Comparison of ENCODE assay signal across 8 cellular contexts in the genomic region with DNA sequence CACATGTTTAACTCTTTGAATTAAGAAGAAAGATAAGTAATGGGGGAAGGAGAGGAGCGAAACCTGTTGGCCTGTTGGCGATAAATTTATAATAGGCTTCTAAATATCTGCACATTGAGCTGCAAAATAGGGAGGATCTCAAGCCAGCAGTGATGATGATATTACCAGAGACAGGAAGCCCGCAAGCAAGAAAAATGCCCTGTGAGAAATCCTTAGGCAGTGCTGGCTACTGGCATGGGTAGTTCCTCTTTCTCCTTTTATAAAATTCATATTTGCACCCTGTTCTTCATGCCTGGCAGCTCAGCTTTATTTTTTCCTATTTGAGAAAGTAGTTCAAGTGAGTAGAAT. TPM values are rescaled to one million over a fixed set of nuclear protein-coding genes. Genes with fewer than 3 reads are reported as not detected.
DNase-seq lines count a peak whose midpoint lies in the region; ATAC-seq and TF ChIP-seq lines count a peak whose summit lies in the region.

No MANE protein-coding gene starts in this region.

- TF ChIP-seq CTCF in DND-41 (IDR thresholded peaks at IDR 0.05; ENCODE audit: borderline replicate concordance, extremely low read depth, low read length, poor library complexity, severe bottlenecking) (no peak), LNCaP clone FGC (IDR thresholded peaks at IDR 0.05; ENCODE audit: control insufficient read depth, extremely low read depth, insufficient read depth) (no peak), GM10266 (IDR thresholded peaks at IDR 0.05; ENCODE audit: control insufficient read depth, insufficient read depth, low read depth, missing control alignments) (no peak)

- peaks cover 39% of the 10 kb centered on the region for H3K4me1 ChIP-seq in DND-41 (ENCODE audit: insufficient read depth, low read length)

- no peaks in the 10 kb centered on the region for H3K9me3 Mint-ChIP-seq in activated T-helper 2 cell treated with anti-CD3 and anti-CD28 coated beads, Interferon-gamma antibody, Interleukin-2, Interleukin-4, amounts not matched to agents 10 μg/mL and 5 μg/mL and 100 μg/mL, durations not matched to agents 14 hours and 24 hours and 36 hours
- no peaks in the 10 kb centered on the region for H3K9me3 Mint-ChIP-seq in stimulated activated naive B cell treated with anti-CD40 and anti-IgM and Interleukin-4, amounts not matched to agents 10 μg/mL and 1 μg/mL and 100 μg/mL, for 72 hours

- H2AFZ ChIP-seq in DND-41 (ENCODE audit: low read depth, low read length), result peak overlapping the region; percentile 89

- peaks cover 53% of the 10 kb centered on the region for H3K4me1 Mint-ChIP-seq in activated T-helper 2 cell treated with anti-CD3 and anti-CD28 coated beads, Interferon-gamma antibody, Interleukin-2, Interleukin-4, amounts not matched to agents 10 μg/mL and 5 μg/mL and 100 μg/mL, durations not matched to agents 14 hours and 24 hours and 36 hours (ENCODE audit: low read depth)
- peaks cover 42 to 68% of the 10 kb centered on the region in 2 donors for H3K4me1 Mint-ChIP-seq in stimulated activated naive B cell treated with anti-CD40 and anti-IgM and Interleukin-4, amounts not matched to agents 10 μg/mL and 1 μg/mL and 100 μg/mL, for 72 hours

- H3K4me2 ChIP-seq in DND-41 (ENCODE audit: insufficient read depth, low read length), result peak overlapping the region; percentile 95

- DNase-seq in DND-41, result peak; percentile 18
- DNase-seq in LNCaP clone FGC (ENCODE audit: low read depth), result no peak
- no peak for DNase-seq in activated T-helper 2 cell treated with anti-CD3 and anti-CD28 coated beads, Interferon-gamma antibody, Interleukin-2, Interleukin-4, amounts not matched to agents 10 μg/mL and 5 μg/mL and 100 μg/mL, durations not matched to agents 14 hours and 24 hours and 36 hours (ENCODE audit: low spot score)
- DNase-seq in stimulated activated naive B cell treated with anti-CD40 and anti-IgM and Interleukin-4, amounts not matched to agents 10 μg/mL and 1 μg/mL and 100 μg/mL, for 72 hours, result no peak
- no peak for DNase-seq in stimulated activated CD4-positive, alpha-beta T cell treated with anti-CD3 and anti-CD28 coated beads, Interleukin-1b, Interleukin-23, amount 100 ng/mL, for 48 hours
- DNase-seq in GM10266 (ENCODE audit: extremely low spot score), result no peak
- no peak for DNase-seq in ureter (ENCODE audit: low spot score)

- peaks cover 37% of the 10 kb centered on the region for H3K79me2 ChIP-seq in DND-41 (ENCODE audit: insufficient read depth, low read length)

- no peaks in the 10 kb centered on the region for H3K36me3 ChIP-seq in DND-41 (ENCODE audit: insufficient read depth, low read length)

- peak overlapping the region; percentile 62 for H3K9ac ChIP-seq in DND-41 (ENCODE audit: low read depth, low read length)

- peak overlapping the region; percentile 69 for H3K27ac ChIP-seq in DND-41 (ENCODE audit: low read length)

- H3K4me3 ChIP-seq in DND-41 (ENCODE audit: low read depth in 1 of 2, low read length in 2 of 2) (peak overlapping the region; percentile 59 to 81), LNCaP clone FGC (ENCODE audit: low read depth, low read length) (peak overlapping the region; percentile 57), iPS-11a (ENCODE audit: low read depth, low read length) (peak overlapping the region; percentile 71)

- intact Hi-C loops in activated T-helper 2 cell treated with anti-CD3 and anti-CD28 coated beads, Interferon-gamma antibody, Interleukin-2, Interleukin-4, amounts not matched to agents 10 μg/mL and 5 μg/mL and 100 μg/mL, durations not matched to agents 14 hours and 24 hours and 36 hours (cut with micrococcal nuclease), result loop anchor here (1.0 to 5.0 kb wide), 6 partner anchors 23 to 450 kb away; a partner anchor contains a TSS

- no peak for ATAC-seq in DND-41 (ENCODE audit: insufficient read depth, low read depth)
- no peak for ATAC-seq in stimulated activated naive B cell treated with anti-CD40 and anti-IgM and Interleukin-4, amounts not matched to agents 10 μg/mL and 1 μg/mL and 100 μg/mL, for 72 hours (replicated peaks)

- H3K27ac Mint-ChIP-seq in activated T-helper 2 cell treated with anti-CD3 and anti-CD28 coated beads, Interferon-gamma antibody, Interleukin-2, Interleukin-4, amounts not matched to agents 10 μg/mL and 5 μg/mL and 100 μg/mL, durations not matched to agents 14 hours and 24 hours and 36 hours, result peak overlapping the region; percentile 88
- H3K27ac Mint-ChIP-seq in stimulated activated naive B cell treated with anti-CD40 and anti-IgM and Interleukin-4, amounts not matched to agents 10 μg/mL and 1 μg/mL and 100 μg/mL, for 72 hours, result peak overlapping the region; percentile 94

- no peaks in the 10 kb centered on the region for H3K9me3 ChIP-seq in DND-41 (ENCODE audit: insufficient read depth, low read length, severe bottlenecking)

- H3K4me3 Mint-ChIP-seq in activated T-helper 2 cell treated with anti-CD3 and anti-CD28 coated beads, Interferon-gamma antibody, Interleukin-2, Interleukin-4, amounts not matched to agents 10 μg/mL and 5 μg/mL and 100 μg/mL, durations not matched to agents 14 hours and 24 hours and 36 hours (ENCODE audit: low read depth), result peak overlapping the region; percentile 80
- peak overlapping the region; percentile 87 for H3K4me3 Mint-ChIP-seq in stimulated activated naive B cell treated with anti-CD40 and anti-IgM and Interleukin-4, amounts not matched to agents 10 μg/mL and 1 μg/mL and 100 μg/mL, for 72 hours

- peaks cover 2% of the 10 kb centered on the region for H3K27me3 ChIP-seq in DND-41 (ENCODE audit: insufficient read depth, low read length, poor library complexity)

- H4K20me1 ChIP-seq in DND-41 (ENCODE audit: insufficient read depth, low read length), result peaks cover 18% of the 10 kb centered on the region

- H3K36me3 Mint-ChIP-seq in activated T-helper 2 cell treated with anti-CD3 and anti-CD28 coated beads, Interferon-gamma antibody, Interleukin-2, Interleukin-4, amounts not matched to agents 10 μg/mL and 5 μg/mL and 100 μg/mL, durations not matched to agents 14 hours and 24 hours and 36 hours (ENCODE audit: low read depth), result peaks cover 4% of the 10 kb centered on the region
- H3K36me3 Mint-ChIP-seq in stimulated activated naive B cell treated with anti-CD40 and anti-IgM and Interleukin-4, amounts not matched to agents 10 μg/mL and 1 μg/mL and 100 μg/mL, for 72 hours, result peaks cover 2 to 3% of the 10 kb centered on the region in 2 donors

- no peaks in the 10 kb centered on the region for H3K27me3 Mint-ChIP-seq in activated T-helper 2 cell treated with anti-CD3 and anti-CD28 coated beads, Interferon-gamma antibody, Interleukin-2, Interleukin-4, amounts not matched to agents 10 μg/mL and 5 μg/mL and 100 μg/mL, durations not matched to agents 14 hours and 24 hours and 36 hours (ENCODE audit: low read depth)
- H3K27me3 Mint-ChIP-seq in stimulated activated naive B cell treated with anti-CD40 and anti-IgM and Interleukin-4, amounts not matched to agents 10 μg/mL and 1 μg/mL and 100 μg/mL, for 72 hours, result no peaks in the 10 kb centered on the region

RNA-seq across cellular contexts. Expression of a gene that starts 0.9 kb away (rescaled TPM):
- 40.8 and 45.1 TPM in 2 replicates for total RNA-seq in activated T-helper 2 cell treated with anti-CD3 and anti-CD28 coated beads, Interferon-gamma antibody, Interleukin-2, Interleukin-4, amounts not matched to agents 10 μg/mL and 5 μg/mL and 100 μg/mL, durations not matched to agents 14 hours and 24 hours and 36 hours
- 25.5 TPM for total RNA-seq in ureter
